25 cellular contexts compared by ENCODE assay signal in the genomic region with DNA sequence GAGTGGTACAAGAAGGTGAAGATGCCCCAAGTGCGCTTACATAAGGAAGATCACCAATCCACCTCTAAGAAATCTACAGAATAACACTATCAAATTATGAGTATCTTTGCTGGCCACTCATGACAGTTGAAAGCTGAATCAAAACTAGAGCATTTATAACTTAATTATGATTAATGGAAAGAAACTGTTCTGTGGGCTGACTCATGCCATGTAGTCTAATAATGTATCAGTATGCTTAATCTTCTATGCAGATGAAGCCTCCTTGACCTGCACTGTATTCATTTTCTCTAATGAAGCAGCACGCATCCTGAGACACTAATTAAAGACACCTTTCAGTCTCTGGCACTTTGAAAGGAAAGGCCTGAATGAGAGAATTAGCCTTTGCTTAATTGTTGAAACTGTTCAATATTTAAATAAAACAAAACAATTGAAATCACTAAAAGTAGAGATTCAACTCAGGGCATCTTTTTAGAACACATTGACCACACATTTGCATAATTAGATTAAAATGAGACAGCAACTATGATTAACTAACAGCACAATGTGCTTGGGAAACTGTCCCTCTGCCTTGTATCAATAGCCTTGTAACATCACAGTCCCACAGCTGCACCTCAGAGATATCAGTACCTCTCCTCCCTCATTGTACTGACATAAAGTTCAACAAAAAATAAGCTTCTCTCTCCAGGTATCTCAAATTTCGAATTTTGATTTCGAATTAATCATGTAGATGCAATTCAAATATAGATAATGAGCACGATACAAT.
"Had no signal": no experiment of that assay in that cellular context is flagged by ENCODE, and none has a peak within 500 bp of the region (broad histone marks: within the 10 kb centered on the region; RNA-seq: fewer than 3 reads in every experiment).

No MANE protein-coding gene starts in this region.

- H3K27ac Mint-ChIP-seq: dendritic cell treated with granulocyte-macrophage colony-stimulating factor and Interleukin-4, amounts not matched to agents 40 ng/mL and 50 ng/mL, for 4 days; effector memory CD8-positive, alpha-beta T cell; endodermal cell; mesothelial cell of epicardium; naive B cell had no signal

- DNase-seq: colonic mucosa; cortex of kidney; effector CD8-positive, alpha-beta T cell; effector memory CD8-positive, alpha-beta T cell; endodermal cell; erythroblast; esophagus squamous epithelium; foreskin fibroblast; foreskin melanocyte; gastrocnemius medialis; glutamatergic neuron; head of caudate nucleus; heart right ventricle; hippocampal formation; left cardiac atrium; left lung; left ventricle myocardium superior; lower lobe of right lung; mesenchymal stem cell; mucosa of descending colon; naive B cell had no signal

- H3K9me3 ChIP-seq: colonic mucosa, esophagus squamous epithelium, gastrocnemius medialis, left lung, lower lobe of right lung, mucosa of descending colon had no signal

- H3K4me3 Mint-ChIP-seq: dendritic cell treated with granulocyte-macrophage colony-stimulating factor and Interleukin-4, amounts not matched to agents 40 ng/mL and 50 ng/mL, for 4 days; effector memory CD8-positive, alpha-beta T cell; endodermal cell; mesothelial cell of epicardium; naive B cell had no signal

- H3K27me3 ChIP-seq: colonic mucosa, esophagus squamous epithelium, gastrocnemius medialis, heart right ventricle, left lung had no signal

- ATAC-seq: effector memory CD8-positive, alpha-beta T cell; esophagus mucosa; gastrocnemius medialis; heart right ventricle; left cardiac atrium; left lung; left ventricle myocardium superior; lower lobe of right lung; mucosa of descending colon had no signal

- H3K4me3 ChIP-seq: colonic mucosa, esophagus squamous epithelium, gastrocnemius medialis, heart right ventricle, left lung, lower lobe of right lung, mucosa of descending colon had no signal

- H3K4me1 ChIP-seq: colonic mucosa, gastrocnemius medialis, left lung, lower lobe of right lung had no signal

- H3K36me3 ChIP-seq: colonic mucosa, gastrocnemius medialis, heart right ventricle, left lung, lower lobe of right lung had no signal

- H3K27me3 Mint-ChIP-seq: dendritic cell treated with granulocyte-macrophage colony-stimulating factor and Interleukin-4, amounts not matched to agents 40 ng/mL and 50 ng/mL, for 4 days; effector memory CD8-positive, alpha-beta T cell; naive B cell had no signal

- H3K27ac ChIP-seq: colonic mucosa, epithelial cell of prostate, esophagus squamous epithelium, gastrocnemius medialis, heart right ventricle, left lung, lower lobe of right lung had no signal

- H3K9me3 Mint-ChIP-seq: dendritic cell treated with granulocyte-macrophage colony-stimulating factor and Interleukin-4, amounts not matched to agents 40 ng/mL and 50 ng/mL, for 4 days; effector memory CD8-positive, alpha-beta T cell; endodermal cell had no signal

- H3K4me1 Mint-ChIP-seq: mesothelial cell of epicardium had no signal
